ENCODE assay signal across 1 cellular context in genomic region chr17:79809530-79810137, GRCh38.
A peak's percentile ranks its signal among the peaks of the same experiment; 100 is the strongest.
TF ChIP-seq lines count a peak whose summit lies in the region.

No MANE protein-coding gene starts in this region.

TF ChIP-seq in H1, 55 proteins besides CTCF, POLR2A, EP300 and RAD21:
- TF ChIP-seq CREB1 (IDR thresholded peaks at IDR 0.05): no peak
- TF ChIP-seq MAFK (IDR thresholded peaks at IDR 0.05; ENCODE audit: low read depth, low read length): no peak
- TF ChIP-seq CBX8 (IDR thresholded peaks at IDR 0.05; ENCODE audit: borderline replicate concordance, low read depth, low read length): peak; percentile 67; the same call in 1 of the 2 replicates
- no peak; the same call in 1 of the 2 replicates for TF ChIP-seq SUZ12 (IDR thresholded peaks at IDR 0.05; ENCODE audit: low read length)
- TF ChIP-seq YY1 (IDR thresholded peaks at IDR 0.05; ENCODE audit: low read depth, low read length): peak; percentile 75; the same call in 1 of the 2 replicates
- no peak for TF ChIP-seq NANOG (IDR thresholded peaks at IDR 0.05; ENCODE audit: insufficient read depth, low read depth, low read length, poor library complexity, severe bottlenecking)
- TF ChIP-seq SIX5 (IDR thresholded peaks at IDR 0.05; ENCODE audit: low read depth, low read length): no peak
- no peak for TF ChIP-seq BACH1 (IDR thresholded peaks at IDR 0.05; ENCODE audit: low read length)
- TF ChIP-seq NRF1 (IDR thresholded peaks at IDR 0.05; ENCODE audit: low read depth, low read length): no peak
- TF ChIP-seq TAF7 (optimal IDR thresholded peaks at IDR 0.05; ENCODE audit: borderline replicate concordance, low read depth, low read length): no peak
- no peak for TF ChIP-seq CEBPB (IDR thresholded peaks at IDR 0.05; ENCODE audit: low read depth, low read length)
- no peak for TF ChIP-seq RNF2 (IDR thresholded peaks at IDR 0.05; ENCODE audit: borderline replicate concordance, low read depth, low read length, missing control alignments, poor library complexity, severe bottlenecking)
- TF ChIP-seq POLR2AphosphoS5 (IDR thresholded peaks at IDR 0.05; ENCODE audit: low read depth, low read length): 0 out of 2 replicates have a peak, but pooled peaks have one; percentile 9
- no peak for TF ChIP-seq HDAC2 (IDR thresholded peaks at IDR 0.05; ENCODE audit: borderline replicate concordance in 1 of 2, low read depth in 2 of 2, low read length in 2 of 2)
- TF ChIP-seq SAP30 (IDR thresholded peaks at IDR 0.05; ENCODE audit: insufficient read depth, insufficient replicate concordance, low read length): no peak
- TF ChIP-seq PHF8 (conservative IDR thresholded peaks at IDR 0.05; ENCODE audit: low read depth, low read length): no peak; the same call in 1 of the 2 replicates
- TF ChIP-seq TEAD4 (IDR thresholded peaks at IDR 0.05; ENCODE audit: low read depth, low read length): no peak
- no peak for TF ChIP-seq GABPA (IDR thresholded peaks at IDR 0.05; ENCODE audit: borderline replicate concordance, insufficient read depth, low read length)
- TF ChIP-seq E2F6 (IDR thresholded peaks at IDR 0.05): no peak
- TF ChIP-seq CBX5 (IDR thresholded peaks at IDR 0.05; ENCODE audit: low read depth, low read length): no peak
- peak; percentile 38 for TF ChIP-seq EZH2 (IDR thresholded peaks at IDR 0.05; ENCODE audit: low read depth, low read length, severe bottlenecking)
- no peak for TF ChIP-seq POU5F1 (IDR thresholded peaks at IDR 0.05; ENCODE audit: low read depth, low read length)
- no peak for TF ChIP-seq SRF (IDR thresholded peaks at IDR 0.05; ENCODE audit: low read depth, low read length)
- 0 out of 2 replicates have a peak, but pooled peaks have one; percentile 50 for TF ChIP-seq TAF1 (IDR thresholded peaks at IDR 0.05; ENCODE audit: low read depth, low read length)
- no peak for TF ChIP-seq ZNF274 (IDR thresholded peaks at IDR 0.05; ENCODE audit: borderline replicate concordance, extremely low read depth, low read length)
- no peak for TF ChIP-seq KDM4A (IDR thresholded peaks at IDR 0.05; ENCODE audit: low read depth, low read length, severe bottlenecking)
- TF ChIP-seq CHD2 (IDR thresholded peaks at IDR 0.05; ENCODE audit: low read length): no peak
- TF ChIP-seq TCF12 (IDR thresholded peaks at IDR 0.05; ENCODE audit: low read depth, low read length): no peak
- no peak for TF ChIP-seq MAX (IDR thresholded peaks at IDR 0.05)
- no peak for TF ChIP-seq TBP (IDR thresholded peaks at IDR 0.05; ENCODE audit: low read depth, low read length)
- TF ChIP-seq JUN (IDR thresholded peaks at IDR 0.05; ENCODE audit: low read depth, low read length): no peak
- no peak for TF ChIP-seq BRCA1 (IDR thresholded peaks at IDR 0.05; ENCODE audit: low read depth, low read length)
- no peak for TF ChIP-seq ASH2L (IDR thresholded peaks at IDR 0.05; ENCODE audit: low read length)
- TF ChIP-seq SP4 (IDR thresholded peaks at IDR 0.05; ENCODE audit: low read length): no peak
- no peak for TF ChIP-seq RBBP5 (IDR thresholded peaks at IDR 0.05; ENCODE audit: borderline replicate concordance, low read depth, low read length)
- no peak for TF ChIP-seq BCL11A (IDR thresholded peaks at IDR 0.05; ENCODE audit: low read depth in 2 of 2, low read length in 2 of 2)
